ENCODE assay signal across 1 cellular context in the genomic region with DNA sequence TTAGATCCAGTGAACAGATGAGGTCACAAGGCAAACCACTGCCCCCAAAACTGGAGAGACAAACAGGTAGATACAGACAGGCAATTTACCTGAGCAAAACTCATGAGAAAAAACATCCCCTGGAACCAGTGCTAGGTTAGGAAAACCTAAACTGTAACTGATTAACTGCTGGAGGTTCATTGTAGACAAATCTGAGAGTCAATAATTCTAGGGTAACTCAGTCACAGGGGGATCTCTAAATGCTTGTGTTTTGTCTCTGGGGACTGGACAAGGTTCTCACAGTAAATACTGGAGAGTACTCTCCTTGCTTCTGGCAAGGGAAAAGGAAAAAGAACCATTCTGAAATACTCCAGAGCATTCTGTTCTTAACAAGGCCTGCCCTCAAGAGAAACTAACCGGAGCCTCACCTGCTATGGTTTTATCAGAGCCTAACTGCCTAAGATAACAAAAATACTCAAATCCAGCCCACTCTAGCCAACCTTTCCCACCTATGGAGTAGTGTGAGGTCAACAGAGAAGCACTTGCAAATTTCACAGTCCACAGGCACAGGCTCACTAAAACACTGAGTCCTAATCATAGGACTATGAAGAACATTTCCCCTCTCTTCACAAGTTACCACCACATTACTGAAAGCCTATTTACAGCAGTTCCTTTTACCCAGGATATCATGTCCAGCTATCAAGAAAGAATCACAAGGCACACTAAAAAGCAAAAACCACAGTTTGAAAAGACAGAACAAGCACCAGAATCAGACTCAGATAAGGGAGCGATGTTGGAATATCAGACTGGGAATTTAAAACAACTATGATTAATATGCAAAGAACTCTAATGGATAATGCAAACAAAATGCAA.
TF ChIP-seq lines count a peak whose summit lies in the region.

No MANE protein-coding gene starts in this region.

TF ChIP-seq in K562, 482 proteins besides CTCF, POLR2A, EP300 and RAD21 (continued from another document):
- no peak for TF ChIP-seq CCNT2 (IDR thresholded peaks at IDR 0.05; ENCODE audit: borderline replicate concordance, extremely low read depth, insufficient read length, low read depth, low read length)
- no peak for TF ChIP-seq ZNF175 (CRISPR knock-in tag; IDR thresholded peaks at IDR 0.05; ENCODE audit: low read depth)
- TF ChIP-seq MITF (IDR thresholded peaks at IDR 0.05) = no peak
- no peak for TF ChIP-seq NBN (IDR thresholded peaks at IDR 0.05; ENCODE audit: low read depth)
- no peak for TF ChIP-seq ZNF253 (CRISPR knock-in tag; conservative IDR thresholded peaks at IDR 0.05)
- TF ChIP-seq SMARCC2 (IDR thresholded peaks at IDR 0.05; ENCODE audit: low read depth) = no peak
- no peak for TF ChIP-seq THRAP3 (IDR thresholded peaks at IDR 0.05; ENCODE audit: borderline replicate concordance)
